29 cellular contexts compared by ENCODE assay signal in genomic region chr4:46930866-46931265, GRCh38. TPM values are rescaled to one million over a fixed set of nuclear protein-coding genes. Genes with fewer than 3 reads are reported as not detected.
DNase-seq lines count a peak whose midpoint lies in the region; ATAC-seq, FAIRE-seq and TF ChIP-seq lines count a peak whose summit lies in the region.
"Had no signal": no experiment of that assay in that cellular context is flagged by ENCODE, and none has a peak within 500 bp of the region (broad histone marks: within the 10 kb centered on the region; RNA-seq: fewer than 3 reads in every experiment).

No MANE protein-coding gene starts in this region.

- H2AFZ ChIP-seq in hepatocyte = no peak overlapping the region

- no peak for TF ChIP-seq POLR2A in GM12892 (IDR thresholded peaks at IDR 0.05; ENCODE audit: low read depth, low read length)

- no peaks in the 10 kb centered on the region for H4K20me1 ChIP-seq in hepatocyte (ENCODE audit: insufficient read depth, poor library complexity, severe bottlenecking)
- H4K20me1 ChIP-seq: BLaER1 had no signal

- H3K4me3 ChIP-seq in hepatocyte (no peak overlapping the region), mucosa of descending colon (no peak overlapping the region)
- H3K4me3 ChIP-seq in effector memory CD4-positive, alpha-beta T cell (ENCODE audit: insufficient read depth, low read depth, low read length, poor library complexity, severe bottlenecking) = no peak overlapping the region
- H3K4me3 ChIP-seq: BLaER1, GM12878 had no signal

- DNase-seq in GM12892 (ENCODE audit: insufficient read length) (no peak), hepatocyte (ENCODE audit: low spot score) (no peak), mucosa of descending colon (no peak), COR-L47 (lab: John Stamatoyannopoulos, UW) (no peak), left cardiac atrium (no peak)
- no peak for DNase-seq in effector memory CD4-positive, alpha-beta T cell
- DNase-seq: 8988T; ACHN; BE2C; C1 segment of cervical spinal cord; CD4-positive, alpha-beta memory T cell; CD4-positive, CD25-positive, alpha-beta regulatory T cell; CD8-positive, alpha-beta memory T cell; DMS 273 treated with DMSO at 0.1 percent for 48 hours; DMS153; DMS53; DMS79; DND-41; EL; GDM1 had no signal

- no peaks in the 10 kb centered on the region for H3K9me2 ChIP-seq in hepatocyte (replicated peaks; ENCODE audit: insufficient read depth)

- WGBS in hepatocyte (ENCODE audit: low lambda C conversion rate, missing lambda C conversion rate) = 46% methylated on average over 2 of the region's 2 CpGs

- ATAC-seq in mucosa of descending colon = peak; percentile 69
- ATAC-seq in HG02588 (IDR thresholded peaks at IDR 0.05; ENCODE audit: unreplicated experiment) = no peak
- ATAC-seq in left cardiac atrium = no peak

- H3K27ac ChIP-seq in hepatocyte = peak overlapping the region; percentile 31
- H3K27ac ChIP-seq in effector memory CD4-positive, alpha-beta T cell (ENCODE audit: insufficient read depth, low read length, poor library complexity, severe bottlenecking) = no peak overlapping the region
- H3K27ac ChIP-seq: BLaER1 had no signal

- H3K9me3 ChIP-seq in hepatocyte (ENCODE audit: low read depth) = no peaks in the 10 kb centered on the region
- no peaks in the 10 kb centered on the region for H3K9me3 ChIP-seq in mucosa of descending colon
- no peaks in the 10 kb centered on the region for H3K9me3 ChIP-seq in effector memory CD4-positive, alpha-beta T cell (ENCODE audit: control insufficient read depth, low read length)
- H3K9me3 ChIP-seq: BE2C, BLaER1 had no signal

- no peak for TF ChIP-seq CTCF in hepatocyte (IDR thresholded peaks at IDR 0.05; ENCODE audit: poor library complexity)
- TF ChIP-seq CTCF in mucosa of descending colon (IDR thresholded peaks at IDR 0.05) = no peak

- intact Hi-C loops in mucosa of descending colon (cut with DNase I, micrococcal nuclease) = no loop called here
- intact Hi-C loops in left cardiac atrium (cut with DNase I) = loop anchor here in 1 of 2 donors (5.0 to 10.0 kb wide), 2 partner anchors 194 to 451 kb away; no protein-coding TSS in a partner anchor

- H3K27me3 ChIP-seq in hepatocyte = no peaks in the 10 kb centered on the region
- no peaks in the 10 kb centered on the region for H3K27me3 ChIP-seq in effector memory CD4-positive, alpha-beta T cell (replicated peaks; ENCODE audit: control insufficient read depth, insufficient read depth, low read length, poor library complexity, severe bottlenecking)
- H3K27me3 ChIP-seq: BE2C, BLaER1 had no signal

- H3K36me3 ChIP-seq in hepatocyte (replicated peaks; ENCODE audit: insufficient read depth, low read depth) (no peaks in the 10 kb centered on the region), mucosa of descending colon (ENCODE audit: low read depth) (no peaks in the 10 kb centered on the region)
- no peaks in the 10 kb centered on the region for H3K36me3 ChIP-seq in effector memory CD4-positive, alpha-beta T cell (ENCODE audit: control insufficient read depth, insufficient read depth, low read length)
- H3K36me3 ChIP-seq: BE2C, BLaER1 had no signal

- peak overlapping the region; percentile 31 for H3K4me2 ChIP-seq in hepatocyte
- H3K4me2 ChIP-seq: BLaER1 had no signal

- H3K4me1 ChIP-seq in hepatocyte (ENCODE audit: insufficient read depth) (no peaks in the 10 kb centered on the region), mucosa of descending colon (ENCODE audit: low read depth) (no peaks in the 10 kb centered on the region)
- no peaks in the 10 kb centered on the region for H3K4me1 ChIP-seq in effector memory CD4-positive, alpha-beta T cell (ENCODE audit: control insufficient read depth, insufficient read depth, low read length, poor library complexity, severe bottlenecking)
- H3K4me1 ChIP-seq: BLaER1 had no signal

- FAIRE-seq in GM12892 (lab: Jason Lieb, UNC) = peak; percentile 17
- FAIRE-seq: A204.1, GM12878, GM19239 had no signal

- H3K79me2 ChIP-seq in hepatocyte = no peaks in the 10 kb centered on the region

RNA-seq across cellular contexts. Expression of gene COX7B2, which starts 21.8 kb away (rescaled TPM):
- polyA plus RNA-seq in GM12892 (2012; ENCODE audit: missing spikeins) = not detected
- total RNA-seq in hepatocyte = not detected in 2 replicates
- polyA plus RNA-seq in hepatocyte = not detected in 2 replicates
- not detected for total RNA-seq in mucosa of descending colon
- not detected for total RNA-seq in left cardiac atrium
- total RNA-seq: A673; CD4-positive, alpha-beta memory T cell; CD4-positive, CD25-positive, alpha-beta regulatory T cell; CD8-positive, alpha-beta memory T cell; G401; GM12878 had no signal
- polyA plus RNA-seq: AG04450; CD14-positive monocyte; CD4-positive, alpha-beta memory T cell; CD4-positive, CD25-positive, alpha-beta regulatory T cell; CD8-positive, alpha-beta memory T cell; GM12878 had no signal
